ENCODE assay signal across 1 cellular context in the genomic region with DNA sequence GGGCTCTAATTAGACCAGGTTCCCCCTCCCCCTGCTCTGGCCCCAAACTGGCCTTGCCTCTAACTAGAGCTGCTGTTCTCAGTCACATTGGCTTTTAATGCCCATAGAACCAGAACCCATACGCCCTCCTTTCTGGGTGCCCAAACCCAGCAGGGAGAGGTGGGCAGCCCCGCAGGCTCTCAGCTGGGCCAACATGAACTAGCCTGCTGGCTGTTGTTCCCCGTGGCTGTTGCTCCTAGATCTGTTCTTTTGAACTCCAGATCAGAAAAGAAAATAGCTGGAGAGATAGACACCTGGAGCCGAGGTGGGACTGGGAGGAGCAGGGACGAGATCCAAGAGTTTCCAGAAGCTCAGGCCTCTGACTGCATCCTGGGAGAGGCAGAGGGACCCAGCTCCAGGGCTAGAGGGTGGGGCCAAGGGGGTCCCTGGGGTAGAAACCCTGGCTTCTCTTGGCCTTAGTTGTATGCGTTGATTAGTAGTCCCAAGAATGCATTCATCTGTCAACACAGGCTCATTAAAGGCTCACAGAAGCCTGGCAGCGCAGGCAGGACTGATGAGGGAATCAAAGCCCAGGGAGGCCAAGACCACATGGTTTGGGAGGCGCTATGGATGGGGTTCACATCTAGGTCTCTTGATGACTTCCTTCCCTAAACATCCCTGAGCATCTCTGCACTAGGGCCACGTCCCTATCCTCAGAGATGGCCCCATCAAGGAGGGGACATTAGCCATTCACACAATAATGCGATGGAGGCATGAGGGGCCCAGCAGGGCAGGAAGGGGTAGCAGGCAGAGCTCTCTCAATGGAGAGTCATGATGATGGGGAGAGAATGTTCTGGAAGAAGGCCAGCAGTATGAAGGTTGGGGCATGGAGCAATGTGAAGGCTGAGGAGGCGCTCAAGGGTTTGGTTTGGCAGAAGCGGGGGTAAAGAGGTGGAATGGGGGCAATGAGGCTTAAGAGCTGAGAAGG.
TF ChIP-seq lines count a peak whose summit lies in the region.

No MANE protein-coding gene starts in this region.

TF ChIP-seq in GM23338, 12 proteins besides CTCF, POLR2A, EP300 and RAD21:
- TF ChIP-seq, protein P1, sequence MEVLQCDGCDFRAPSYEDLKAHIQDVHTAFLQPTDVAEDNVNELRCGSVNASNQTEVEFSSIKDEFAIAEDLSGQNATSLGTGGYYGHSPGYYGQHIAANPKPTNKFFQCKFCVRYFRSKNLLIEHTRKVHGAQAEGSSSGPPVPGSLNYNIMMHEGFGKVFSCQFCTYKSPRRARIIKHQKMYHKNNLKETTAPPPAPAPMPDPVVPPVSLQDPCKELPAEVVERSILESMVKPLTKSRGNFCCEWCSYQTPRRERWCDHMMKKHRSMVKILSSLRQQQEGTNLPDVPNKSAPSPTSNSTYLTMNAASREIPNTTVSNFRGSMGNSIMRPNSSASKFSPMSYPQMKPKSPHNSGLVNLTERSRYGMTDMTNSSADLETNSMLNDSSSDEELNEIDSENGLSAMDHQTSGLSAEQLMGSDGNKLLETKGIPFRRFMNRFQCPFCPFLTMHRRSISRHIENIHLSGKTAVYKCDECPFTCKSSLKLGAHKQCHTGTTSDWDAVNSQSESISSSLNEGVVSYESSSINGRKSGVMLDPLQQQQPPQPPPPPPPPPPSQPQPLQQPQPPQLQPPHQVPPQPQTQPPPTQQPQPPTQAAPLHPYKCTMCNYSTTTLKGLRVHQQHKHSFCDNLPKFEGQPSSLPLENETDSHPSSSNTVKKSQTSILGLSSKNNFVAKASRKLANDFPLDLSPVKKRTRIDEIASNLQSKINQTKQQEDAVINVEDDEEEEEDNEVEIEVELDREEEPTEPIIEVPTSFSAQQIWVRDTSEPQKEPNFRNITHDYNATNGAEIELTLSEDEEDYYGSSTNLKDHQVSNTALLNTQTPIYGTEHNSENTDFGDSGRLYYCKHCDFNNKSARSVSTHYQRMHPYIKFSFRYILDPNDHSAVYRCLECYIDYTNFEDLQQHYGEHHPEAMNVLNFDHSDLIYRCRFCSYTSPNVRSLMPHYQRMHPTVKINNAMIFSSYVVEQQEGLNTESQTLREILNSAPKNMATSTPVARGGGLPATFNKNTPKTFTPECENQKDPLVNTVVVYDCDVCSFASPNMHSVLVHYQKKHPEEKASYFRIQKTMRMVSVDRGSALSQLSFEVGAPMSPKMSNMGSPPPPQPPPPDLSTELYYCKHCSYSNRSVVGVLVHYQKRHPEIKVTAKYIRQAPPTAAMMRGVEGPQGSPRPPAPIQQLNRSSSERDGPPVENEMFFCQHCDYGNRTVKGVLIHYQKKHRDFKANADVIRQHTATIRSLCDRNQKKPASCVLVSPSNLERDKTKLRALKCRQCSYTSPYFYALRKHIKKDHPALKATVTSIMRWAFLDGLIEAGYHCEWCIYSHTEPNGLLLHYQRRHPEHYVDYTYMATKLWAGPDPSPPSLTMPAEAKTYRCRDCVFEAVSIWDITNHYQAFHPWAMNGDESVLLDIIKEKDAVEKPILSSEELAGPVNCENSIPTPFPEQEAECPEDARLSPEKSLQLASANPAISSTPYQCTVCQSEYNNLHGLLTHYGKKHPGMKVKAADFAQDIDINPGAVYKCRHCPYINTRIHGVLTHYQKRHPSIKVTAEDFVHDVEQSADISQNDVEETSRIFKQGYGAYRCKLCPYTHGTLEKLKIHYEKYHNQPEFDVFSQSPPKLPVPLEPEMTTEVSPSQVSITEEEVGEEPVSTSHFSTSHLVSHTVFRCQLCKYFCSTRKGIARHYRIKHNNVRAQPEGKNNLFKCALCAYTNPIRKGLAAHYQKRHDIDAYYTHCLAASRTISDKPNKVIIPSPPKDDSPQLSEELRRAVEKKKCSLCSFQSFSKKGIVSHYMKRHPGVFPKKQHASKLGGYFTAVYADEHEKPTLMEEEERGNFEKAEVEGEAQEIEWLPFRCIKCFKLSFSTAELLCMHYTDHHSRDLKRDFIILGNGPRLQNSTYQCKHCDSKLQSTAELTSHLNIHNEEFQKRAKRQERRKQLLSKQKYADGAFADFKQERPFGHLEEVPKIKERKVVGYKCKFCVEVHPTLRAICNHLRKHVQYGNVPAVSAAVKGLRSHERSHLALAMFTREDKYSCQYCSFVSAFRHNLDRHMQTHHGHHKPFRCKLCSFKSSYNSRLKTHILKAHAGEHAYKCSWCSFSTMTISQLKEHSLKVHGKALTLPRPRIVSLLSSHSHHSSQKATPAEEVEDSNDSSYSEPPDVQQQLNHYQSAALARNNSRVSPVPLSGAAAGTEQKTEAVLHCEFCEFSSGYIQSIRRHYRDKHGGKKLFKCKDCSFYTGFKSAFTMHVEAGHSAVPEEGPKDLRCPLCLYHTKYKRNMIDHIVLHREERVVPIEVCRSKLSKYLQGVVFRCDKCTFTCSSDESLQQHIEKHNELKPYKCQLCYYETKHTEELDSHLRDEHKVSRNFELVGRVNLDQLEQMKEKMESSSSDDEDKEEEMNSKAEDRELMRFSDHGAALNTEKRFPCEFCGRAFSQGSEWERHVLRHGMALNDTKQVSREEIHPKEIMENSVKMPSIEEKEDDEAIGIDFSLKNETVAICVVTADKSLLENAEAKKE (CRISPR knock-in tag; IDR thresholded peaks at IDR 0.05) = no peak
- TF ChIP-seq ETS1 (IDR thresholded peaks at IDR 0.05) (no peak), CREB1 (CRISPR knock-in tag; IDR thresholded peaks at IDR 0.05; ENCODE audit: low read depth) (no peak), EZH2 (IDR thresholded peaks at IDR 0.05; ENCODE audit: low read depth, unreplicated experiment) (no peak), NANOG (IDR thresholded peaks at IDR 0.05; ENCODE audit: borderline replicate concordance) (no peak), EZH2phosphoT487 (IDR thresholded peaks at IDR 0.05; ENCODE audit: unreplicated experiment) (no peak), ZNF114 (CRISPR knock-in tag; IDR thresholded peaks at IDR 0.05) (no peak), STAT1 (IDR thresholded peaks at IDR 0.05; ENCODE audit: unreplicated experiment) (no peak), POLR2AphosphoS5 (IDR thresholded peaks at IDR 0.05; ENCODE audit: low read depth) (no peak), JUNB (IDR thresholded peaks at IDR 0.05; ENCODE audit: unreplicated experiment) (no peak), REST (IDR thresholded peaks at IDR 0.05; ENCODE audit: unreplicated experiment) (no peak), ZNF331 (CRISPR knock-in tag; IDR thresholded peaks at IDR 0.05; ENCODE audit: low read depth) (no peak)
